29 cellular contexts compared by ENCODE assay signal in genomic region chr3:71241981-71242552, GRCh38.
DNase-seq lines count a peak whose midpoint lies in the region; ATAC-seq and TF ChIP-seq lines count a peak whose summit lies in the region.
"Had no signal": no experiment of that assay in that cellular context is flagged by ENCODE, and none has a peak within 500 bp of the region (broad histone marks: within the 10 kb centered on the region; RNA-seq: fewer than 3 reads in every experiment).

No MANE protein-coding gene starts in this region.

- WGBS in hepatocyte (ENCODE audit: low lambda C conversion rate, missing lambda C conversion rate), result 74% methylated on average over 8 of the region's 8 CpGs

- H3K27ac Mint-ChIP-seq in stimulated activated naive B cell treated with anti-CD40 and anti-IgM and Interleukin-4, amounts not matched to agents 10 μg/mL and 1 μg/mL and 100 μg/mL, for 72 hours, result peak overlapping the region; percentile 42
- H3K27ac Mint-ChIP-seq: activated CD8-positive, alpha-beta T cell treated with anti-CD3 and anti-CD28 coated beads for 36 hours had no signal

- DNase-seq in activated CD8-positive, alpha-beta memory T cell treated with anti-CD3 and anti-CD28 coated beads for 24 hours, result peak; percentile 19
- no peak for DNase-seq in activated CD8-positive, alpha-beta memory T cell treated with anti-CD3 and anti-CD28 coated beads, Interleukin-2, amount 50 U/mL, for 4 hours
- DNase-seq in ascending aorta (ENCODE audit: low spot score in 2 of 2), result peak in 1 of 2 donors; percentile 21
- DNase-seq in hepatocyte (ENCODE audit: low spot score), result no peak
- DNase-seq in stimulated activated naive B cell treated with anti-CD40 and anti-IgM and Interleukin-4, amounts not matched to agents 10 μg/mL and 1 μg/mL and 100 μg/mL, for 72 hours, result no peak
- DNase-seq in H4 (ENCODE audit: low spot score), result no peak
- DNase-seq in hepatic stellate cell (ENCODE audit: low spot score), result no peak
- DNase-seq: activated CD8-positive, alpha-beta T cell treated with anti-CD3 and anti-CD28 coated beads for 36 hours; activated naive CD4-positive, alpha-beta T cell treated with anti-CD3 and anti-CD28 coated beads, Interleukin-2, amount 50 U/mL, for 16 hours; activated T-cell treated with anti-CD3 and anti-CD28 coated beads, Interleukin-2, amount 50 U/mL, for 4 hours; body of pancreas; dermis blood vessel endothelial cell; gastrocnemius medialis; HCEC 1CT; left cardiac atrium; NCI-H1092 treated with DMSO at 0.1 percent for 48 hours; NCI-H2029 treated with DMSO at 0.1 percent for 48 hours; NCI-H345; NK-92 treated with Interleukin-12 subunit alpha and Interleukin-12 subunit beta, amount 100 ng/mL, for 24 hours; Peyer's patch; spleen; stimulated activated CD4-positive, alpha-beta T cell treated with anti-CD3 and anti-CD28 coated beads, Interleukin-4, amount 100 ng/mL, for 24 hours; substantia nigra; WERI-Rb-1 had no signal

- H3K27ac ChIP-seq in ascending aorta (peak overlapping the region; percentile 86 to 87), hepatocyte (no peak overlapping the region)
- H3K27ac ChIP-seq: BLaER1 treated with 17β-estradiol and CSF1 and Interleukin-3, amounts not matched to agents 10 nM and 100 nM; body of pancreas; gastrocnemius medialis; SJSA1; spleen; vagina; WERI-Rb-1 had no signal

- H3K4me3 ChIP-seq in ascending aorta, result peak overlapping the region; percentile 33 to 59
- no peak overlapping the region for H3K4me3 ChIP-seq in hepatocyte
- H3K4me3 ChIP-seq: A549; BLaER1 treated with 17β-estradiol and CSF1 and Interleukin-3, amounts not matched to agents 10 nM and 100 nM; body of pancreas; gastrocnemius medialis; Peyer's patch; SJSA1; spleen; vagina had no signal

- no peaks in the 10 kb centered on the region for H3K9me2 ChIP-seq in hepatocyte (replicated peaks; ENCODE audit: insufficient read depth)

- H3K27me3 Mint-ChIP-seq in stimulated activated naive B cell treated with anti-CD40 and anti-IgM and Interleukin-4, amounts not matched to agents 10 μg/mL and 1 μg/mL and 100 μg/mL, for 72 hours, result no peaks in the 10 kb centered on the region
- H3K27me3 Mint-ChIP-seq: activated CD8-positive, alpha-beta T cell treated with anti-CD3 and anti-CD28 coated beads for 36 hours had no signal

- ATAC-seq in stimulated activated naive B cell treated with anti-CD40 and anti-IgM and Interleukin-4, amounts not matched to agents 10 μg/mL and 1 μg/mL and 100 μg/mL, for 72 hours (replicated peaks), result no peak
- ATAC-seq in HG02642 (IDR thresholded peaks at IDR 0.05; ENCODE audit: poor library complexity, unreplicated experiment), result no peak
- ATAC-seq: A549; activated CD8-positive, alpha-beta T cell treated with anti-CD3 and anti-CD28 coated beads for 36 hours; activated T-cell treated with anti-CD3 and anti-CD28 coated beads, Interleukin-2, amount 50 U/mL, for 4 hours; body of pancreas; gastrocnemius medialis; left cardiac atrium had no signal

- H3K9me3 Mint-ChIP-seq in stimulated activated naive B cell treated with anti-CD40 and anti-IgM and Interleukin-4, amounts not matched to agents 10 μg/mL and 1 μg/mL and 100 μg/mL, for 72 hours, result no peaks in the 10 kb centered on the region
- H3K9me3 Mint-ChIP-seq: activated CD8-positive, alpha-beta T cell treated with anti-CD3 and anti-CD28 coated beads for 36 hours; activated T-cell treated with anti-CD3 and anti-CD28 coated beads, Interleukin-2, amount 50 U/mL, for 4 hours had no signal

- no peaks in the 10 kb centered on the region for H3K36me3 ChIP-seq in ascending aorta
- H3K36me3 ChIP-seq in hepatocyte (replicated peaks; ENCODE audit: insufficient read depth, low read depth), result no peaks in the 10 kb centered on the region
- H3K36me3 ChIP-seq: BLaER1 treated with 17β-estradiol and CSF1 and Interleukin-3, amounts not matched to agents 10 nM and 100 nM; gastrocnemius medialis; Peyer's patch; SJSA1; spleen; vagina; WERI-Rb-1 had no signal

- H3K4me1 Mint-ChIP-seq in stimulated activated naive B cell treated with anti-CD40 and anti-IgM and Interleukin-4, amounts not matched to agents 10 μg/mL and 1 μg/mL and 100 μg/mL, for 72 hours, result peaks cover 42 to 95% of the 10 kb centered on the region in 2 donors

- no peak overlapping the region for H3K4me3 Mint-ChIP-seq in stimulated activated naive B cell treated with anti-CD40 and anti-IgM and Interleukin-4, amounts not matched to agents 10 μg/mL and 1 μg/mL and 100 μg/mL, for 72 hours
- H3K4me3 Mint-ChIP-seq: activated CD8-positive, alpha-beta T cell treated with anti-CD3 and anti-CD28 coated beads for 36 hours; activated T-cell treated with anti-CD3 and anti-CD28 coated beads, Interleukin-2, amount 50 U/mL, for 4 hours had no signal

- H3K79me2 ChIP-seq in hepatocyte, result peaks cover 76% of the 10 kb centered on the region

- no peaks in the 10 kb centered on the region for H3K27me3 ChIP-seq in ascending aorta
- H3K27me3 ChIP-seq in hepatocyte, result no peaks in the 10 kb centered on the region
- H3K27me3 ChIP-seq: BLaER1 treated with 17β-estradiol and CSF1 and Interleukin-3, amounts not matched to agents 10 nM and 100 nM; body of pancreas; gastrocnemius medialis; Peyer's patch; SJSA1; spleen; vagina had no signal

- H2AFZ ChIP-seq in hepatocyte, result no peak overlapping the region

- intact Hi-C loops in ascending aorta (cut with DNase I), result loop anchor here (2.0 to 5.0 kb wide), 5 partner anchors 70 to 340 kb away; partner anchors contain the start of gene FOXP1

- H4K20me1 ChIP-seq in hepatocyte (ENCODE audit: insufficient read depth, poor library complexity, severe bottlenecking), result no peaks in the 10 kb centered on the region
- H4K20me1 ChIP-seq: BLaER1 treated with 17β-estradiol and CSF1 and Interleukin-3, amounts not matched to agents 10 nM and 100 nM had no signal

- no peak for TF ChIP-seq CTCF in ascending aorta (IDR thresholded peaks at IDR 0.05)
- TF ChIP-seq CTCF in hepatocyte (IDR thresholded peaks at IDR 0.05; ENCODE audit: poor library complexity), result no peak

- H3K4me2 ChIP-seq in hepatocyte, result peak overlapping the region; percentile 25
- H3K4me2 ChIP-seq: A549; BLaER1 treated with 17β-estradiol and CSF1 and Interleukin-3, amounts not matched to agents 10 nM and 100 nM had no signal

- H3K4me1 ChIP-seq in ascending aorta, result peaks cover 4 to 34% of the 10 kb centered on the region in 2 donors
- peaks cover 38% of the 10 kb centered on the region for H3K4me1 ChIP-seq in hepatocyte (ENCODE audit: insufficient read depth)

- H3K36me3 Mint-ChIP-seq in stimulated activated naive B cell treated with anti-CD40 and anti-IgM and Interleukin-4, amounts not matched to agents 10 μg/mL and 1 μg/mL and 100 μg/mL, for 72 hours, result peaks cover 13 to 33% of the 10 kb centered on the region in 2 donors

- H3K9me3 ChIP-seq in ascending aorta (no peaks in the 10 kb centered on the region), hepatocyte (ENCODE audit: low read depth) (no peaks in the 10 kb centered on the region)
- H3K9me3 ChIP-seq: A549; BLaER1 treated with 17β-estradiol and CSF1 and Interleukin-3, amounts not matched to agents 10 nM and 100 nM; body of pancreas; gastrocnemius medialis; Peyer's patch; SJSA1; spleen; vagina had no signal
